In the genomic region with DNA sequence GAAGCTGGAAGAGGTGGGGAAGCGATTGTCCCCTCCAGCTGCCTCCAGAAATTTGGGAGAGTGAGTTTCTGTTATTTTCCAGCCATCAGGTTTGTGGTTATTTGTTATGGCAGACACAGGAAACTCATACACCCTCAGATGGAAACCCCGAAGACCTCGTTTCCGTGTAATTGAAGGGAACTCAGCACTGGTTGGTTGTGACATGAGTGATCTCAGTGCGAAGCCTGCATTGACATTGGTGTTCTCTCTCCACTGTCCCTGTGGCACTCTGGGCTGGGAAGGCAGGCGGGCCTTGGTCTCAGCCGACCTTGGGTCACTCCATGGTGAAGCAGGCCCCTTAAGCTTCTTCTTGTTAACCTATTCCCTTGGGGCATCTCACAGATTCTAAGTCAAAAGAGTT, we compare ENCODE assay signal across 17 cellular contexts.
A peak's percentile ranks its signal among the peaks of the same experiment; 100 is the strongest.
DNase-seq lines count a peak whose midpoint lies in the region; ATAC-seq and TF ChIP-seq lines count a peak whose summit lies in the region.
"Had no signal": no experiment of that assay in that cellular context is flagged by ENCODE, and none has a peak within 500 bp of the region (broad histone marks: within the 10 kb centered on the region; RNA-seq: fewer than 3 reads in every experiment).

No MANE protein-coding gene starts in this region.

- H3K27me3 ChIP-seq in endodermal cell (ENCODE audit: control insufficient read depth, insufficient read depth, low read length, poor library complexity, severe bottlenecking): no peaks in the 10 kb centered on the region
- H3K27me3 ChIP-seq in body of pancreas: no peaks in the 10 kb centered on the region
- H3K27me3 ChIP-seq: adrenal gland had no signal

- H3K27ac Mint-ChIP-seq in endodermal cell: no peak overlapping the region
- no peak overlapping the region for H3K27ac Mint-ChIP-seq in stimulated activated naive B cell treated with anti-CD40 and anti-IgM and Interleukin-4, amounts not matched to agents 10 μg/mL and 1 μg/mL and 100 μg/mL, for 72 hours

- H3K27ac ChIP-seq in endodermal cell (ENCODE audit: low read depth, low read length) (peak overlapping the region; percentile 89), body of pancreas (no peak overlapping the region)
- H3K27ac ChIP-seq: adrenal gland, WERI-Rb-1 had no signal

- intact Hi-C loops in body of pancreas (cut with DNase I): no loop called here

- TF ChIP-seq POLR2A in body of pancreas (IDR thresholded peaks at IDR 0.05): no peak

- no peaks in the 10 kb centered on the region for H3K4me1 Mint-ChIP-seq in endodermal cell
- peaks cover 0 to 19% of the 10 kb centered on the region in 2 donors for H3K4me1 Mint-ChIP-seq in stimulated activated naive B cell treated with anti-CD40 and anti-IgM and Interleukin-4, amounts not matched to agents 10 μg/mL and 1 μg/mL and 100 μg/mL, for 72 hours

- TF ChIP-seq CTCF in endodermal cell (conservative IDR thresholded peaks at IDR 0.05): no peak
- TF ChIP-seq CTCF in body of pancreas (IDR thresholded peaks at IDR 0.05): no peak

- WGBS in endodermal cell (ENCODE audit: insufficient coverage in 1 of 2, insufficient read length in 1 of 2), 2 experiments: 89 to 94% methylated on average over 7 of the region's 7 CpGs
- 87 to 93% methylated on average over 3 to 7 of the region's 7 CpGs for WGBS in body of pancreas, 2 donors

- peaks cover 20% of the 10 kb centered on the region for H3K9me3 ChIP-seq in endodermal cell (ENCODE audit: control insufficient read depth, low read length)
- no peaks in the 10 kb centered on the region for H3K9me3 ChIP-seq in body of pancreas
- H3K9me3 ChIP-seq: adrenal gland had no signal

- H3K4me3 Mint-ChIP-seq in endodermal cell: no peak overlapping the region
- no peak overlapping the region for H3K4me3 Mint-ChIP-seq in stimulated activated naive B cell treated with anti-CD40 and anti-IgM and Interleukin-4, amounts not matched to agents 10 μg/mL and 1 μg/mL and 100 μg/mL, for 72 hours

- peak; percentile 41 to 54 for ATAC-seq in stimulated activated naive B cell treated with anti-CD40 and anti-IgM and Interleukin-4, amounts not matched to agents 10 μg/mL and 1 μg/mL and 100 μg/mL, for 72 hours (replicated peaks)
- ATAC-seq in body of pancreas: no peak

- peaks cover 8% of the 10 kb centered on the region for H3K36me3 Mint-ChIP-seq in endodermal cell (ENCODE audit: low read depth)
- H3K36me3 Mint-ChIP-seq in stimulated activated naive B cell treated with anti-CD40 and anti-IgM and Interleukin-4, amounts not matched to agents 10 μg/mL and 1 μg/mL and 100 μg/mL, for 72 hours: peaks cover 0 to 1% of the 10 kb centered on the region in 2 donors

- H3K4me3 ChIP-seq in endodermal cell (ENCODE audit: low read length) (no peak overlapping the region), body of pancreas (no peak overlapping the region)
- H3K4me3 ChIP-seq: adrenal gland had no signal

- H3K4me1 ChIP-seq in endodermal cell (ENCODE audit: control insufficient read depth, insufficient read depth, low read length) (no peaks in the 10 kb centered on the region), body of pancreas (peaks cover 8% of the 10 kb centered on the region)

- H3K36me3 ChIP-seq in endodermal cell (ENCODE audit: control insufficient read depth, insufficient read depth, low read length) (no peaks in the 10 kb centered on the region), body of pancreas (replicated peaks in 1 of 2; ENCODE audit: insufficient read depth in 1 of 2, low read depth in 2 of 2) (no peaks in the 10 kb centered on the region)
- H3K36me3 ChIP-seq: adrenal gland, WERI-Rb-1 had no signal

- no peaks in the 10 kb centered on the region for H3K27me3 Mint-ChIP-seq in endodermal cell (ENCODE audit: insufficient read depth)
- peaks cover 34 to 44% of the 10 kb centered on the region in 2 donors for H3K27me3 Mint-ChIP-seq in stimulated activated naive B cell treated with anti-CD40 and anti-IgM and Interleukin-4, amounts not matched to agents 10 μg/mL and 1 μg/mL and 100 μg/mL, for 72 hours

- peaks cover 27% of the 10 kb centered on the region for H3K9me3 Mint-ChIP-seq in endodermal cell
- H3K9me3 Mint-ChIP-seq in stimulated activated naive B cell treated with anti-CD40 and anti-IgM and Interleukin-4, amounts not matched to agents 10 μg/mL and 1 μg/mL and 100 μg/mL, for 72 hours: peaks cover 4 to 9% of the 10 kb centered on the region in 2 donors

- H3K9ac ChIP-seq in endodermal cell (ENCODE audit: extremely low read depth, low read length, poor library complexity, severe bottlenecking): no peak overlapping the region

- DNase-seq in activated T-cell treated with anti-CD3 and anti-CD28 coated beads, Interleukin-2, amount 50 U/mL, for 48 hours: peak; percentile 19 to 24
- DNase-seq in activated T-cell treated with anti-CD3 and anti-CD28 coated beads for 4 hours: no peak
- peak; percentile 21 for DNase-seq in UCSD-AML1 (lab: John Stamatoyannopoulos, UW; ENCODE audit: unreplicated experiment)
- no peak for DNase-seq in endodermal cell
- no peak for DNase-seq in stimulated activated naive B cell treated with anti-CD40 and anti-IgM and Interleukin-4, amounts not matched to agents 10 μg/mL and 1 μg/mL and 100 μg/mL, for 72 hours
- DNase-seq in body of pancreas: no peak
- no peak for DNase-seq in DMS 273 treated with DMSO at 0.1 percent for 48 hours (lab: John Stamatoyannopoulos, UW)
- DNase-seq in activated gamma-delta T cell treated with Interleukin-2 at 50 U/mL for 16 hours: no peak
- DNase-seq: ACHN, adrenal gland, caudate nucleus, left cardiac atrium, midbrain, occipital lobe, right cardiac atrium, RPMI8226, WERI-Rb-1 had no signal

Comparison
In these comparisons a context has a peak if more than half of its experiments do, and no peak if none do; other contexts are left out.
1. DNase-seq: peak in activated T-cell treated with anti-CD3 and anti-CD28 coated beads, Interleukin-2, amount 50 U/mL, for 48 hours (2 of 2) and UCSD-AML1 (single experiment); none in activated T-cell treated with anti-CD3 and anti-CD28 coated beads for 4 hours (single experiment), endodermal cell (single experiment), stimulated activated naive B cell treated with anti-CD40 and anti-IgM and Interleukin-4, amounts not matched to agents 10 μg/mL and 1 μg/mL and 100 μg/mL, for 72 hours (single experiment), body of pancreas (0 of 4), DMS 273 treated with DMSO at 0.1 percent for 48 hours (single experiment) and activated gamma-delta T cell treated with Interleukin-2 at 50 U/mL for 16 hours (single experiment).